ENCODE assay signal across 14 cellular contexts in the genomic region with DNA sequence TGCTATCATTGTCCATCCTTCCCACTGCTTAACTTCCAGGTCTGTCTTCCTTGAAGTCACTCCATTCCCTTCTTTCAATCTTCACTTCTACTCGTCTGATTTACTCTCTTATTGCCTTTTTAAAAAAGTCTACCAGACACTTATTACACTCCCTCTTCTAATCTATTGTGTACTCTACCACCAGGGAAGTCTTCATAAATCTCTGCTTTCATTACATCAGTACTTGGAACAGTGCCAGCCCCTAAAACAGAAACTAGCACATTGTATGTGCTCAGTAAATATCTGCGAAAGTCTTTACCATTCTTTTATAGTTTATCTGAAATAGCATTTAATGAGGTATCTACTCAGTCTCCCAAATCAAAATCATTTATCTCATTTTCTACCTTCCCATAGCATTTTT.
DNase-seq lines count a peak whose midpoint lies in the region; ATAC-seq and TF ChIP-seq lines count a peak whose summit lies in the region.
"Had no signal": no experiment of that assay in that cellular context is flagged by ENCODE, and none has a peak within 500 bp of the region (broad histone marks: within the 10 kb centered on the region; RNA-seq: fewer than 3 reads in every experiment).

No MANE protein-coding gene starts in this region.

- H3K27ac Mint-ChIP-seq in nephron progenitor cell, result no peak overlapping the region
- H3K27ac Mint-ChIP-seq: activated T-cell treated with anti-CD3 and anti-CD28 coated beads, Interleukin-2, amount 50 U/mL, for 24 hours; stimulated activated naive CD8-positive, alpha-beta T cell treated with anti-CD3 and anti-CD28 coated beads, Interleukin-15, Interleukin-2, amounts not matched to agents 100 ng/mL and 50 ng/mL, for 24 hours had no signal

- peaks cover 44% of the 10 kb centered on the region for H3K4me1 Mint-ChIP-seq in nephron progenitor cell

- intact Hi-C loops in cardiac septum (cut with DNase I), result no loop called here

- H3K4me3 ChIP-seq in epithelial cell of esophagus (ENCODE audit: low read length), result no peak overlapping the region
- H3K4me3 ChIP-seq: uterus had no signal

- no peak for ATAC-seq in GM21619 (IDR thresholded peaks at IDR 0.05; ENCODE audit: unreplicated experiment)

- peak; percentile 72 for DNase-seq in A172 (ENCODE audit: low spot score)
- DNase-seq in EL, result peak; percentile 25
- peak; percentile 44 for DNase-seq in NCI-H446 treated with DMSO at 0.1 percent for 48 hours (lab: John Stamatoyannopoulos, UW)
- DNase-seq in epithelial cell of esophagus (ENCODE audit: low read depth), result peak; percentile 6
- no peak for DNase-seq in NCI-H1048 (lab: John Stamatoyannopoulos, UW)
- DNase-seq in nephron progenitor cell, result no peak
- DNase-seq in cardiac septum (ENCODE audit: low spot score), result no peak
- DNase-seq: activated T-cell treated with anti-CD3 and anti-CD28 coated beads, Interleukin-2, amount 50 U/mL, for 24 hours; cortex of kidney; DMS153; NCI-H146; uterus had no signal

- no peak for TF ChIP-seq CTCF in epithelial cell of esophagus (IDR thresholded peaks at IDR 0.05; ENCODE audit: insufficient read depth, low read depth, low read length, missing control alignments)
- no peak for TF ChIP-seq CTCF in nephron progenitor cell (IDR thresholded peaks at IDR 0.05)

- peaks cover 3% of the 10 kb centered on the region for H3K27me3 Mint-ChIP-seq in nephron progenitor cell (ENCODE audit: low read depth, poor library complexity)
- H3K27me3 Mint-ChIP-seq: activated T-cell treated with anti-CD3 and anti-CD28 coated beads, Interleukin-2, amount 50 U/mL, for 24 hours; stimulated activated naive CD8-positive, alpha-beta T cell treated with anti-CD3 and anti-CD28 coated beads, Interleukin-15, Interleukin-2, amounts not matched to agents 100 ng/mL and 50 ng/mL, for 24 hours had no signal

- no peak overlapping the region for H3K4me3 Mint-ChIP-seq in nephron progenitor cell
- H3K4me3 Mint-ChIP-seq: activated T-cell treated with anti-CD3 and anti-CD28 coated beads, Interleukin-2, amount 50 U/mL, for 24 hours; stimulated activated naive CD8-positive, alpha-beta T cell treated with anti-CD3 and anti-CD28 coated beads, Interleukin-15, Interleukin-2, amounts not matched to agents 100 ng/mL and 50 ng/mL, for 24 hours had no signal

- no peaks in the 10 kb centered on the region for H3K36me3 Mint-ChIP-seq in nephron progenitor cell (ENCODE audit: low read depth)

- no peaks in the 10 kb centered on the region for H3K9me3 Mint-ChIP-seq in nephron progenitor cell

Comparison
In these comparisons a context has a peak if more than half of its experiments do, and no peak if none do; other contexts are left out.
1. DNase-seq: peak in A172 (single experiment), EL (single experiment), NCI-H446 treated with DMSO at 0.1 percent for 48 hours (single experiment) and epithelial cell of esophagus (single experiment); none in NCI-H1048 (single experiment), nephron progenitor cell (single experiment) and cardiac septum (single experiment).